In the genomic region with DNA sequence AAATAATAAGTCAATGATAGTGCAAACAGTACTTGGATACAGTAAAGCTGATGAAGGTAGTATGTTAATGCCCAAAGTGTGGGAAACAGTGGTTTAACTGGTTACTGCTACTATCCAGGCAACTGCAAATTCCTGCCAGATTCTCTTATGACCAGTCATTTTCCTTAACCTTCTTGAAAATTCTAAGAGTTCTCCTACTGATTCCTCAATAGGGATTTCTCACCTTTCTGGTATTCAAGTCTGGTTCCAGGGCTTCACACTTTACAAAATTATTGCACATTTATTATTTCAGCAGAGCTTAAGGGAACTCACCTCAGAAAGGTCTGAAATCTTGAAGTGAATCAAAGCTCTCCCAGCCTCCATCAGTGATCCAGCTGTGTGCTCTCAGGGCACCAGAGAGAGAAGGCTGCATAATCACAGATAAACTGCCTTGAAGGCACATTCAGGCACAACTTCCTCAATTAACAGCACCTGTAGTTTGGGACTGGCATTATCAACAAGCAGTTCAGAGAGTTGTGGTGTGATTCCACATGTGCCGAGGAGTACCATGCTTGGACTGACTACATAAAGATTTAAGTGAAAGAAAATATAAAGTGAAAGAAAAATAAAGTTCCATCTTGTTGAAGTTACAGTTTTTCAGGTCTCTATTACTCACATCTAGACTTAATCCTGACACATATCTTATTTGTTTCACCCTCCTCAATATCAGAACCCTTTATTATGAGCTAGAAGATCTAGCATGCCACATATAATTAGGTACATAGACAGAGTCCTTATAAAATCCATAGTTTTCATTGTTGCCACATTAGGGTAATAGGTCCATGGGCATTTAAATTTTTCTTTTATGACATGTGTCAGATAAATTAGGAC, we compare ENCODE assay signal across 1 cellular context.
TF ChIP-seq lines count a peak whose summit lies in the region.

No MANE protein-coding gene starts in this region.

TF ChIP-seq in K562, 482 proteins besides CTCF, POLR2A, EP300 and RAD21:
- no peak for TF ChIP-seq GABPB1 (CRISPR knock-in tag; IDR thresholded peaks at IDR 0.05)
- 0 out of 2 replicates have a peak, but pooled peaks have one; percentile 22 for TF ChIP-seq CTBP1 (IDR thresholded peaks at IDR 0.05; ENCODE audit: borderline replicate concordance)
- peak; percentile 52; the same call in 1 of the 2 replicates for TF ChIP-seq CBFA2T3 (IDR thresholded peaks at IDR 0.05)
- TF ChIP-seq TEAD4 (IDR thresholded peaks at IDR 0.05; ENCODE audit: low read length) = peak; percentile 37; the same call in 1 of the 2 replicates
- TF ChIP-seq TEAD4 (CRISPR knock-in tag; IDR thresholded peaks at IDR 0.05; ENCODE audit: borderline replicate concordance) = no peak
TF ChIP-seq in K562: peak in this region for 3.
